Comparison of ENCODE assay signal across 16 cellular contexts in the genomic region with DNA sequence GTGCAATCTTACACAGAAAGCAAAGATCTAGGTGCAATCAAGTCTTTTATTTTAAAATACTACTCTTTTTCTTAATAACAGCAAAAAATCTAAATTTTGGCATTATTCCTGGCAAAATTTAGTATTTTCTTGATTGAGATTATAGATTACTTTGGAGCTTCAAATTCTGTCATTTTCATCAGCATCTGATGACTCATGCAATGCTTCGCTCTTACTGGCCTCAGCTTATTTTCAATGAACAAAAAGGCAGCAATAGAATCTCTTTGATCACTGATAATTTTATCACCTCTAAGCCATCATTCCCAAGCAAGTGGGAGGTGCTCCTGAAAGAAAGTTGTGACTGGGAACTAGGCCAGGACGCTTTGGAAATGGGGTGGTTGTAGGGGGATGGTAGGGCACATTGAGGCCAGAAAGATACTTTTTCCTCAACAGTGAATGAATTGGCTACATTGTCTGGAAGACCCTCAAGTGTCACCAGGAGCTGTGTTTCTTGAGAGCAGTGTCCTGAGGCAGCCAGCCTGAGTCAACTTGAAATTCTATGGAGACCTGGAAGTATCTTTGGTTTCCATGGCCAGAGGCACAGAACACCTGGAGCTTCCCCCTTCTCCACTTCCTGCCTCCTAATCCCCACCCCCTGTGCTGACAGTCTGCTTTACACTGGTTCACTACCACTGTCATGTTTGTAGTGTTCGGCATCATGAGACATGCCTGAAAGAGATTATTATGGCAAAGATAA.
"Had no signal": no experiment of that assay in that cellular context is flagged by ENCODE, and none has a peak within 500 bp of the region (broad histone marks: within the 10 kb centered on the region; RNA-seq: fewer than 3 reads in every experiment).

No MANE protein-coding gene starts in this region.

- H3K36me3 Mint-ChIP-seq: immature natural killer cell, naive B cell had no signal

- H3K27ac Mint-ChIP-seq: dendritic cell treated with granulocyte-macrophage colony-stimulating factor and Interleukin-4, amounts not matched to agents 40 ng/mL and 50 ng/mL, for 4 days; effector memory CD8-positive, alpha-beta T cell; immature natural killer cell; memory B cell had no signal

- H3K4me1 ChIP-seq: esophagus squamous epithelium, stomach, transverse colon had no signal

- ATAC-seq: lower lobe of right lung had no signal

- H3K4me3 Mint-ChIP-seq: dendritic cell treated with granulocyte-macrophage colony-stimulating factor and Interleukin-4, amounts not matched to agents 40 ng/mL and 50 ng/mL, for 4 days; effector memory CD8-positive, alpha-beta T cell; immature natural killer cell; memory B cell; naive B cell had no signal

- DNase-seq: effector memory CD8-positive, alpha-beta T cell; esophagus squamous epithelium; kidney; left cardiac atrium; left ventricle myocardium inferior; lower lobe of right lung; naive B cell; stimulated activated CD4-positive, alpha-beta T cell treated with anti-CD3 and anti-CD28 coated beads, Interleukin-12 subunit alpha, Interleukin-12 subunit beta, amount 100 ng/mL, for 4 hours; stomach; transverse colon had no signal

- H3K9me3 Mint-ChIP-seq: dendritic cell treated with granulocyte-macrophage colony-stimulating factor and Interleukin-4, amounts not matched to agents 40 ng/mL and 50 ng/mL, for 4 days; effector memory CD8-positive, alpha-beta T cell; immature natural killer cell had no signal

- H3K9me3 ChIP-seq: esophagus squamous epithelium, left ventricle myocardium inferior, lower lobe of right lung, right atrium auricular region, stomach, thoracic aorta, transverse colon had no signal

- H3K4me1 Mint-ChIP-seq: immature natural killer cell had no signal

- H3K27ac ChIP-seq: epithelial cell of prostate, esophagus squamous epithelium, left ventricle myocardium inferior, lower lobe of right lung, right atrium auricular region, stomach, thoracic aorta, transverse colon had no signal

- H3K36me3 ChIP-seq: esophagus squamous epithelium, left ventricle myocardium inferior, lower lobe of right lung, right atrium auricular region, stomach, thoracic aorta, transverse colon had no signal

- H3K27me3 ChIP-seq: right atrium auricular region, stomach had no signal

- H3K4me3 ChIP-seq: esophagus squamous epithelium, left ventricle myocardium inferior, lower lobe of right lung, right atrium auricular region, stomach, thoracic aorta, transverse colon had no signal
